In genomic region chr17:63917206-63917605, GRCh38 we compare ENCODE assay signal across 17 cellular contexts. TPM values are rescaled to one million over a fixed set of nuclear protein-coding genes. Genes with fewer than 3 reads are reported as not detected.
"Had no signal": no experiment of that assay in that cellular context is flagged by ENCODE, and none has a peak within 500 bp of the region (broad histone marks: within the 10 kb centered on the region; RNA-seq: fewer than 3 reads in every experiment).

No MANE protein-coding gene starts in this region.

RNA-seq across cellular contexts. Expression of gene GH1, which starts 1.4 kb away (rescaled TPM):
- total RNA-seq: activated CD4-positive, alpha-beta T cell treated with anti-CD3 and anti-CD28 coated beads, Interleukin-2, amount 10 ng/mL, durations not matched to agents 24 days and 14 days; activated CD8-positive, alpha-beta memory T cell treated with anti-CD3 and anti-CD28 coated beads for 36 hours; activated CD8-positive, alpha-beta T cell treated with anti-CD3 and anti-CD28 coated beads for 36 hours; activated naive CD8-positive, alpha-beta T cell treated with anti-CD3 and anti-CD28 coated beads, Interleukin-2, amount 10 ng/mL, durations not matched to agents 7 days and 5 days; activated T-cell treated with anti-CD3 and anti-CD28 coated beads, Interleukin-2, amount 50 U/mL, for 4 hours; activated T-cell treated with anti-CD3 and anti-CD28 coated beads, Interleukin-2, amount 50 U/mL, for 72 hours; activated T-helper 1 cell treated with anti-CD3 and anti-CD28 coated beads, Interleukin-12 subunit alpha, Interleukin-12 subunit beta, Interleukin-2, Interleukin-4 antibody, amounts not matched to agents 30 ng/mL and 10 ng/mL and 1 ng/mL, durations not matched to agents 14 hours and 24 hours and 36 hours; ascending aorta; bronchial epithelial cell; cardiac muscle cell; T-cell; T-helper 1 cell treated with Interleukin-12 subunit alpha and Interleukin-12 subunit beta and Interleukin-4 antibody, amounts not matched to agents 30 ng/mL and 1 ng/mL, for 36 hours; T-helper 17 cell; T-helper 2 cell treated with Interferon-gamma antibody and Interleukin-4, amounts not matched to agents 100 ng/mL and 5 ng/mL, for 36 hours; WTC11 had no signal

RNA-seq across cellular contexts. Expression of gene CSHL1, which starts 6.1 kb away (rescaled TPM):
- total RNA-seq: activated CD4-positive, alpha-beta memory T cell treated with anti-CD3 and anti-CD28 coated beads for 36 hours; activated CD4-positive, alpha-beta T cell treated with anti-CD3 and anti-CD28 coated beads, Interleukin-2, amount 10 ng/mL, durations not matched to agents 24 days and 14 days; activated CD8-positive, alpha-beta memory T cell treated with anti-CD3 and anti-CD28 coated beads for 36 hours; activated CD8-positive, alpha-beta T cell treated with anti-CD3 and anti-CD28 coated beads for 36 hours; activated naive CD8-positive, alpha-beta T cell treated with anti-CD3 and anti-CD28 coated beads, Interleukin-2, amount 10 ng/mL, durations not matched to agents 7 days and 5 days; activated T-cell treated with anti-CD3 and anti-CD28 coated beads, Interleukin-2, amount 50 U/mL, for 4 hours; activated T-cell treated with anti-CD3 and anti-CD28 coated beads, Interleukin-2, amount 50 U/mL, for 72 hours; activated T-helper 1 cell treated with anti-CD3 and anti-CD28 coated beads, Interleukin-12 subunit alpha, Interleukin-12 subunit beta, Interleukin-2, Interleukin-4 antibody, amounts not matched to agents 30 ng/mL and 10 ng/mL and 1 ng/mL, durations not matched to agents 14 hours and 24 hours and 36 hours; ascending aorta; bronchial epithelial cell; cardiac muscle cell; T-cell; T-helper 1 cell treated with Interleukin-12 subunit alpha and Interleukin-12 subunit beta and Interleukin-4 antibody, amounts not matched to agents 30 ng/mL and 1 ng/mL, for 36 hours; T-helper 17 cell; T-helper 2 cell treated with Interferon-gamma antibody and Interleukin-4, amounts not matched to agents 100 ng/mL and 5 ng/mL, for 36 hours; WTC11 had no signal

RNA-seq across cellular contexts. Expression of gene CD79B, which starts 14.9 kb away (rescaled TPM):
- total RNA-seq: ascending aorta, bronchial epithelial cell, cardiac muscle cell had no signal

RNA-seq across cellular contexts. Expression of gene CSH1, which starts 20.8 kb away (rescaled TPM):
- total RNA-seq: activated CD4-positive, alpha-beta memory T cell treated with anti-CD3 and anti-CD28 coated beads for 36 hours; activated CD4-positive, alpha-beta T cell treated with anti-CD3 and anti-CD28 coated beads, Interleukin-2, amount 10 ng/mL, durations not matched to agents 24 days and 14 days; activated CD8-positive, alpha-beta memory T cell treated with anti-CD3 and anti-CD28 coated beads for 36 hours; activated CD8-positive, alpha-beta T cell treated with anti-CD3 and anti-CD28 coated beads for 36 hours; activated naive CD8-positive, alpha-beta T cell treated with anti-CD3 and anti-CD28 coated beads, Interleukin-2, amount 10 ng/mL, durations not matched to agents 7 days and 5 days; activated T-cell treated with anti-CD3 and anti-CD28 coated beads, Interleukin-2, amount 50 U/mL, for 4 hours; activated T-cell treated with anti-CD3 and anti-CD28 coated beads, Interleukin-2, amount 50 U/mL, for 72 hours; activated T-helper 1 cell treated with anti-CD3 and anti-CD28 coated beads, Interleukin-12 subunit alpha, Interleukin-12 subunit beta, Interleukin-2, Interleukin-4 antibody, amounts not matched to agents 30 ng/mL and 10 ng/mL and 1 ng/mL, durations not matched to agents 14 hours and 24 hours and 36 hours; ascending aorta; bronchial epithelial cell; cardiac muscle cell; T-cell; T-helper 1 cell treated with Interleukin-12 subunit alpha and Interleukin-12 subunit beta and Interleukin-4 antibody, amounts not matched to agents 30 ng/mL and 1 ng/mL, for 36 hours; T-helper 2 cell treated with Interferon-gamma antibody and Interleukin-4, amounts not matched to agents 100 ng/mL and 5 ng/mL, for 36 hours; WTC11 had no signal

RNA-seq across cellular contexts. Expression of gene GH2, which starts 35.5 kb away (rescaled TPM):
- total RNA-seq: activated CD4-positive, alpha-beta memory T cell treated with anti-CD3 and anti-CD28 coated beads for 36 hours; activated CD4-positive, alpha-beta T cell treated with anti-CD3 and anti-CD28 coated beads, Interleukin-2, amount 10 ng/mL, durations not matched to agents 24 days and 14 days; activated CD8-positive, alpha-beta memory T cell treated with anti-CD3 and anti-CD28 coated beads for 36 hours; activated CD8-positive, alpha-beta T cell treated with anti-CD3 and anti-CD28 coated beads for 36 hours; activated naive CD8-positive, alpha-beta T cell treated with anti-CD3 and anti-CD28 coated beads, Interleukin-2, amount 10 ng/mL, durations not matched to agents 7 days and 5 days; activated T-cell treated with anti-CD3 and anti-CD28 coated beads, Interleukin-2, amount 50 U/mL, for 4 hours; activated T-cell treated with anti-CD3 and anti-CD28 coated beads, Interleukin-2, amount 50 U/mL, for 72 hours; activated T-helper 1 cell treated with anti-CD3 and anti-CD28 coated beads, Interleukin-12 subunit alpha, Interleukin-12 subunit beta, Interleukin-2, Interleukin-4 antibody, amounts not matched to agents 30 ng/mL and 10 ng/mL and 1 ng/mL, durations not matched to agents 14 hours and 24 hours and 36 hours; activated T-helper 17 cell treated with anti-CD3 and anti-CD28 coated beads, Interleukin-2, amount 50 U/mL, for 72 hours; ascending aorta; bronchial epithelial cell; cardiac muscle cell; T-cell; T-helper 1 cell treated with Interleukin-12 subunit alpha and Interleukin-12 subunit beta and Interleukin-4 antibody, amounts not matched to agents 30 ng/mL and 1 ng/mL, for 36 hours; T-helper 17 cell; T-helper 2 cell treated with Interferon-gamma antibody and Interleukin-4, amounts not matched to agents 100 ng/mL and 5 ng/mL, for 36 hours had no signal
